In genomic region chr9:94212531-94212930, GRCh38 we compare ENCODE assay signal across 23 cellular contexts.
"Had no signal": no experiment of that assay in that cellular context is flagged by ENCODE, and none has a peak within 500 bp of the region (broad histone marks: within the 10 kb centered on the region; RNA-seq: fewer than 3 reads in every experiment).

No MANE protein-coding gene starts in this region.

- H3K4me3 ChIP-seq: ovary, psoas muscle, right atrium auricular region, spleen, thoracic aorta, upper lobe of right lung had no signal

- H3K27ac Mint-ChIP-seq: activated naive CD4-positive, alpha-beta T cell treated with anti-CD3 and anti-CD28 coated beads, Interleukin-2, amount 50 U/mL, for 72 hours; dendritic cell treated with granulocyte-macrophage colony-stimulating factor and Interleukin-4, amounts not matched to agents 40 ng/mL and 50 ng/mL, for 4 days; memory B cell had no signal

- H3K9me3 Mint-ChIP-seq: activated naive CD4-positive, alpha-beta T cell treated with anti-CD3 and anti-CD28 coated beads, Interleukin-2, amount 50 U/mL, for 72 hours; dendritic cell treated with granulocyte-macrophage colony-stimulating factor and Interleukin-4, amounts not matched to agents 40 ng/mL and 50 ng/mL, for 4 days; memory B cell had no signal

- H3K36me3 Mint-ChIP-seq: memory B cell had no signal

- H3K9me3 ChIP-seq: ovary, psoas muscle, right atrium auricular region, spleen, thoracic aorta, upper lobe of right lung had no signal

- H3K27me3 ChIP-seq: brain microvascular endothelial cell, ovary, right atrium auricular region, upper lobe of right lung had no signal

- H3K27ac ChIP-seq: brain microvascular endothelial cell, foreskin keratinocyte, ovary, psoas muscle, right atrium auricular region, spleen, thoracic aorta, upper lobe of right lung, VCaP had no signal

- ATAC-seq: activated CD8-positive, alpha-beta T cell treated with anti-CD3 and anti-CD28 coated beads, Interleukin-2, amount 10 ng/mL, durations not matched to agents 7 days and 5 days; activated naive CD4-positive, alpha-beta T cell treated with anti-CD3 and anti-CD28 coated beads, Interleukin-2, amount 50 U/mL, for 72 hours; foreskin keratinocyte; left colon; upper lobe of right lung had no signal

- H3K36me3 ChIP-seq: brain microvascular endothelial cell, ovary, right atrium auricular region, spleen, thoracic aorta, upper lobe of right lung had no signal

- H3K4me3 Mint-ChIP-seq: activated CD8-positive, alpha-beta T cell treated with anti-CD3 and anti-CD28 coated beads, Interleukin-2, amount 10 ng/mL, durations not matched to agents 7 days and 5 days; dendritic cell treated with granulocyte-macrophage colony-stimulating factor and Interleukin-4, amounts not matched to agents 40 ng/mL and 50 ng/mL, for 4 days; memory B cell had no signal

- H3K4me1 ChIP-seq: foreskin keratinocyte, psoas muscle, right atrium auricular region, upper lobe of right lung had no signal

- DNase-seq: activated CD4-positive, alpha-beta T cell treated with anti-CD3 and anti-CD28 coated beads, Interleukin-2, amount 50 U/mL, for 1 hour; activated CD4-positive, CD25-positive, alpha-beta regulatory T cell treated with anti-CD3 and anti-CD28 coated beads, Interleukin-2, amount 50 U/mL, for 72 hours; activated CD8-positive, alpha-beta T cell treated with anti-CD3 and anti-CD28 coated beads, Interleukin-2, amount 10 ng/mL, durations not matched to agents 7 days and 5 days; activated gamma-delta T cell treated with Interleukin-2 at 50 U/mL for 16 hours; activated T-cell treated with anti-CD3 and anti-CD28 coated beads, Interleukin-2, amount 50 U/mL, for 1 hour; aorta; caudate nucleus; effector CD4-positive, alpha-beta T cell; left colon; ovary; psoas muscle; spleen; stimulated activated CD4-positive, alpha-beta T cell treated with anti-CD3 and anti-CD28 coated beads, Interleukin-4, amount 100 ng/mL, for 1 hour; stimulated activated naive CD4-positive, alpha-beta T cell treated with Interleukin-2 at 50 U/mL for 16 hours; upper lobe of right lung had no signal
